Comparison of ENCODE assay signal across 23 cellular contexts in genomic region chr9:117715411-117715989, GRCh38. TPM values are rescaled to one million over a fixed set of nuclear protein-coding genes. Genes with fewer than 3 reads are reported as not detected.
A peak's percentile ranks its signal among the peaks of the same experiment; 100 is the strongest.
DNase-seq lines count a peak whose midpoint lies in the region; ATAC-seq, FAIRE-seq and TF ChIP-seq lines count a peak whose summit lies in the region.
"Had no signal": no experiment of that assay in that cellular context is flagged by ENCODE, and none has a peak within 500 bp of the region (broad histone marks: within the 10 kb centered on the region; RNA-seq: fewer than 3 reads in every experiment).

No MANE protein-coding gene starts in this region.

- no peak overlapping the region for H4K5ac ChIP-seq in mesendoderm (ENCODE audit: low read length)

- H3K4ac ChIP-seq in mesendoderm (ENCODE audit: low read depth, low read length) = no peak overlapping the region

- H3K79me2 ChIP-seq in endothelial cell of umbilical vein (ENCODE audit: control insufficient read depth, insufficient read depth, low read length) = peaks cover 2% of the 10 kb centered on the region
- no peaks in the 10 kb centered on the region for H3K79me2 ChIP-seq in mesendoderm (ENCODE audit: control insufficient read depth, insufficient read depth, low read length)

- no peaks in the 10 kb centered on the region for H3K79me1 ChIP-seq in mesendoderm (ENCODE audit: low read length)

- TF ChIP-seq CTCF in endothelial cell of umbilical vein (IDR thresholded peaks at IDR 0.05; ENCODE audit: extremely low read depth in 1 of 2, insufficient read depth in 1 of 2, low read depth in 1 of 2, low read length in 2 of 2) = no peak

- no TSS peak for BruUV-seq in endothelial cell of umbilical vein (replicated peaks; lab: Mats Ljungman, UMichigan)

- no peaks in the 10 kb centered on the region for H3K9me1 ChIP-seq in endothelial cell of umbilical vein (replicated peaks; ENCODE audit: control insufficient read depth, extremely low read depth, insufficient read depth, low read length)

- H3K23ac ChIP-seq in mesendoderm (ENCODE audit: low read length) = no peak overlapping the region

- peaks cover 3% of the 10 kb centered on the region for H4K20me1 ChIP-seq in endothelial cell of umbilical vein (replicated peaks; ENCODE audit: control insufficient read depth, extremely low read depth, insufficient read depth, low read length)

- TF ChIP-seq POLR2A in endothelial cell of umbilical vein (IDR thresholded peaks at IDR 0.05; ENCODE audit: low read depth, low read length) = no peak

- no peak overlapping the region for H3K18ac ChIP-seq in mesendoderm (ENCODE audit: low read length)

- H3K27ac ChIP-seq in endothelial cell of umbilical vein (ENCODE audit: insufficient read depth, low read depth, low read length) (no peak overlapping the region), mesendoderm (ENCODE audit: low read depth, low read length) (no peak overlapping the region)
- H3K27ac ChIP-seq: SJSA1 had no signal

- dilution Hi-C loops in endothelial cell of umbilical vein (cut with MboI; ENCODE audit: extremely low pct_ligation_motif_present, low sequenced_read_pairs) = no loop called here

- H3K4me2 ChIP-seq in endothelial cell of umbilical vein (ENCODE audit: insufficient read depth, low read length) = peak overlapping the region; percentile 66
- no peak overlapping the region for H3K4me2 ChIP-seq in mesendoderm (ENCODE audit: low read length)

- H3K27me3 ChIP-seq in endothelial cell of umbilical vein (ENCODE audit: control insufficient read depth in 2 of 2, insufficient read depth in 2 of 2, low read length in 2 of 2) (no peaks in the 10 kb centered on the region), mesendoderm (ENCODE audit: insufficient read depth, low read length, poor library complexity) (no peaks in the 10 kb centered on the region)
- H3K27me3 ChIP-seq: SJSA1 had no signal

- no peak overlapping the region for H3K56ac ChIP-seq in mesendoderm (ENCODE audit: low read length)

- H3K4me1 ChIP-seq in endothelial cell of umbilical vein (ENCODE audit: control insufficient read depth, extremely low read depth, insufficient read depth, low read length) (peaks cover 28% of the 10 kb centered on the region), mesendoderm (ENCODE audit: control insufficient read depth, low read depth, low read length) (no peaks in the 10 kb centered on the region)
- H3K4me1 ChIP-seq: HAP-1 had no signal

- no peak overlapping the region for H3K4me3 ChIP-seq in endothelial cell of umbilical vein (replicated peaks in 1 of 3; ENCODE audit: insufficient read depth in 1 of 3, low read depth in 1 of 3, low read length in 3 of 3)
- H3K4me3 ChIP-seq in mesendoderm (ENCODE audit: low read length) = no peak overlapping the region
- H3K4me3 ChIP-seq: HAP-1, SJSA1 had no signal

- no CpG with 5 or more reads among the region's 5 CpGs for WGBS in mesendoderm (ENCODE audit: extremely low coverage, insufficient coverage, low lambda C conversion rate)

- no peak overlapping the region for H3K9ac ChIP-seq in endothelial cell of umbilical vein (replicated peaks; ENCODE audit: extremely low read depth, insufficient read depth, low read length)
- H3K9ac ChIP-seq in mesendoderm (ENCODE audit: low read length) = no peak overlapping the region

- H3K36me3 ChIP-seq in endothelial cell of umbilical vein (ENCODE audit: control insufficient read depth in 2 of 2, extremely low read depth in 1 of 2, insufficient read depth in 2 of 2, low read length in 2 of 2) (peaks cover 15 to 36% of the 10 kb centered on the region in 2 experiments), mesendoderm (ENCODE audit: control insufficient read depth, insufficient read depth, low read length) (no peaks in the 10 kb centered on the region)
- H3K36me3 ChIP-seq: HAP-1 had no signal

- no peaks in the 10 kb centered on the region for H3K9me3 ChIP-seq in endothelial cell of umbilical vein (replicated peaks; ENCODE audit: control insufficient read depth, insufficient read depth, low read length)
- H3K9me3 ChIP-seq: HAP-1, SJSA1 had no signal

- no peak overlapping the region for H2AK5ac ChIP-seq in mesendoderm (ENCODE audit: low read length)

- no peak for FAIRE-seq in endothelial cell of umbilical vein (lab: Jason Lieb, UNC)
- no peak for FAIRE-seq in RCC 7860 (lab: Jason Lieb, UNC)
- FAIRE-seq: D721Med had no signal

- peak overlapping the region; percentile 28 for H4K8ac ChIP-seq in mesendoderm (ENCODE audit: low read depth, low read length)

- DNase-seq in EH (ENCODE audit: low read depth) (peak; percentile 53), M059J (ENCODE audit: low read depth) (peak; percentile 41), endothelial cell of umbilical vein (ENCODE audit: low read depth, low spot score) (peak; percentile 27), mesendoderm (no peak), nucleus accumbens (lab: John Stamatoyannopoulos, UW) (no peak), RCC 7860 (ENCODE audit: low spot score) (no peak)
- DNase-seq in stimulated activated naive CD8-positive, alpha-beta T cell treated with anti-CD3 and anti-CD28 coated beads, Interleukin-15, Interleukin-2, amounts not matched to agents 100 U/mL and 50 U/mL, for 24 hours = no peak
- DNase-seq: CD8-positive, alpha-beta memory T cell; DMS79; IMR-90; NCI-H1048; NCI-H146; NCI-H2081; NCI-H510A; NCI-H82; PC-3; SW 1271 had no signal

- H2AFZ ChIP-seq in endothelial cell of umbilical vein (ENCODE audit: low read depth, low read length) = no peak overlapping the region

- no peak for ATAC-seq in GM18907 (IDR thresholded peaks at IDR 0.05; ENCODE audit: unreplicated experiment)
- ATAC-seq in stimulated activated naive CD8-positive, alpha-beta T cell treated with anti-CD3 and anti-CD28 coated beads, Interleukin-15, Interleukin-2, amounts not matched to agents 100 U/mL and 50 U/mL, for 24 hours = no peak
- ATAC-seq: PC-3 had no signal

- no peak overlapping the region for H2BK120ac ChIP-seq in mesendoderm (ENCODE audit: low read depth, low read length)

- intact Hi-C loops in endothelial cell of umbilical vein (cut with micrococcal nuclease) = loop anchor here (1.0 to 5.0 kb wide), 3 partner anchors 11 to 71 kb away; partner anchors contain the start of gene TLR4

- no peak overlapping the region for H2BK15ac ChIP-seq in mesendoderm (replicated peaks; ENCODE audit: low read depth)

- H2BK5ac ChIP-seq in mesendoderm (ENCODE audit: low read length) = no peak overlapping the region

- CTCF ChIA-PET in endothelial cell of umbilical vein (lab: Charles Lee) = interaction anchor here (1.5 kb wide), 1 partner anchor 37 kb away, joined by 5 read pairs; no protein-coding TSS in a partner anchor

- POLR2A ChIA-PET in endothelial cell of umbilical vein (lab: Charles Lee) = no interaction called here

TF ChIP-seq in endothelial cell of umbilical vein, 7 proteins besides CTCF, POLR2A, EP300 and RAD21:
- TF ChIP-seq POLR2AphosphoS5 (IDR thresholded peaks at IDR 0.05; ENCODE audit: insufficient read depth, low read depth, low read length) (peak; percentile 32), GATA2 (IDR thresholded peaks at IDR 0.05; ENCODE audit: insufficient read depth, insufficient read length, low read depth, low read length) (peak; percentile 69), EZH2 (IDR thresholded peaks at IDR 0.05; ENCODE audit: borderline replicate concordance, low read depth, low read length, severe bottlenecking) (no peak), MAX (IDR thresholded peaks at IDR 0.05; ENCODE audit: insufficient read depth, insufficient read length) (no peak), FOS (IDR thresholded peaks at IDR 0.05; ENCODE audit: borderline replicate concordance, insufficient read depth, low read length) (peak; percentile 17)

RNA-seq across cellular contexts. Expression of gene TLR4, which starts 11.3 kb away (rescaled TPM):
- total RNA-seq in M059J (2014; rRNA removed; shearing (Covaris generic)) = 12.5 and 16.9 TPM in 2 replicates
- 38.6 and 41.7 TPM in 2 replicates for total RNA-seq in endothelial cell of umbilical vein
- polyA plus RNA-seq in endothelial cell of umbilical vein = 12.2 and 18.2 TPM in 2 replicates
- polyA plus RNA-seq in endothelial cell of umbilical vein (2011; cell fraction: cytosol; rRNA removed) = 16.1 and 19.1 TPM in 2 replicates
- polyA plus RNA-seq in endothelial cell of umbilical vein (2011; cell fraction: nucleus; rRNA removed) = 30.1 and 34.2 TPM in 2 replicates
- 54.5 and 73.1 TPM in 2 replicates for polyA plus RNA-seq in endothelial cell of umbilical vein (2012)
- polyA minus RNA-seq in endothelial cell of umbilical vein = 68.9 and 82.9 TPM in 2 replicates
- polyA minus RNA-seq in endothelial cell of umbilical vein (2011; cell fraction: cytosol; rRNA and poly(A)+ RNA removed) = 1.9 TPM
- polyA minus RNA-seq in endothelial cell of umbilical vein (2011; cell fraction: nucleus; rRNA and poly(A)+ RNA removed) = 150 and 185 TPM in 2 replicates
- polyA plus RNA-seq in mesendoderm (2013, experiment 1 of 2) = 0.03 TPM
- 0.04 TPM for polyA plus RNA-seq in mesendoderm (2013, experiment 2 of 2)
- total RNA-seq: G401, PC-3 had no signal
- polyA plus RNA-seq: AG04450; CD8-positive, alpha-beta memory T cell; IMR-90 had no signal

Comparison
In these comparisons a context has a peak if more than half of its experiments do, and no peak if none do; other contexts are left out.
1. DNase-seq: peak in EH (single experiment), M059J (single experiment) and endothelial cell of umbilical vein (single experiment); none in mesendoderm (single experiment), nucleus accumbens (0 of 56), RCC 7860 (single experiment) and stimulated activated naive CD8-positive, alpha-beta T cell treated with anti-CD3 and anti-CD28 coated beads, Interleukin-15, Interleukin-2, amounts not matched to agents 100 U/mL and 50 U/mL, for 24 hours (single experiment).